ENCODE assay signal across 20 cellular contexts in the genomic region with DNA sequence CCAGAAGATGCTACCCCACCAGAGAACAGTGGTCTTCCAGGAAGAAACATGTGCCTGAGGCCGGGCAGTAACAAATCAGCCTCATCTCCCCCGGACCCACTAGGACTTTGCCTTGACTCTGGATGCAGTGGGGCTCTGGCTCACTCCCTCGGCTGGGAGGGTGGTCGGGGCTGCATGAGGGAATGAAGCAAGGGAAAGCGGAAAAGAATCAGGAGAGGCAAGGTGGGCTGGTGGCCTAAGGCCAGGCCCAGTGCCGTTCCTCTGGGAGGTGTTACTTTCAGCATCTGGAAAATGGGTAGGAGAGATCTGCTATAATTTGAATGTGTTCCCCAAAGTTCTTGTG. TPM values are rescaled to one million over a fixed set of nuclear protein-coding genes. Genes with fewer than 3 reads are reported as not detected.
DNase-seq lines count a peak whose midpoint lies in the region; ATAC-seq and TF ChIP-seq lines count a peak whose summit lies in the region.
"Had no signal": no experiment of that assay in that cellular context is flagged by ENCODE, and none has a peak within 500 bp of the region (broad histone marks: within the 10 kb centered on the region; RNA-seq: fewer than 3 reads in every experiment).

No MANE protein-coding gene starts in this region.

- H3K27me3 Mint-ChIP-seq in WTC11 (ENCODE audit: low read depth) (no peaks in the 10 kb centered on the region), nephron progenitor cell (ENCODE audit: low read depth, poor library complexity) (no peaks in the 10 kb centered on the region)
- no peaks in the 10 kb centered on the region for H3K27me3 Mint-ChIP-seq in activated T-cell treated with anti-CD3 and anti-CD28 coated beads, Interleukin-2, amount 50 U/mL, for 72 hours (ENCODE audit: low read depth)
- H3K27me3 Mint-ChIP-seq: IgD-negative memory B cell had no signal

- TF ChIP-seq CTCF in WTC11 (IDR thresholded peaks at IDR 0.05) (no peak), nephron progenitor cell (IDR thresholded peaks at IDR 0.05) (no peak)

- H3K36me3 Mint-ChIP-seq in WTC11 (no peaks in the 10 kb centered on the region), nephron progenitor cell (ENCODE audit: low read depth) (peaks cover 83% of the 10 kb centered on the region)
- H3K36me3 Mint-ChIP-seq in activated T-cell treated with anti-CD3 and anti-CD28 coated beads, Interleukin-2, amount 50 U/mL, for 72 hours (ENCODE audit: insufficient read depth in 2 of 2), result no peaks in the 10 kb centered on the region

- CTCF ChIA-PET in WTC11 (lab: Charles Lee), result no interaction called here

- H3K4me3 Mint-ChIP-seq in WTC11 (no peak overlapping the region), nephron progenitor cell (no peak overlapping the region)
- no peak overlapping the region for H3K4me3 Mint-ChIP-seq in activated T-cell treated with anti-CD3 and anti-CD28 coated beads, Interleukin-2, amount 50 U/mL, for 72 hours
- H3K4me3 Mint-ChIP-seq: CD8-positive, alpha-beta memory T cell; IgD-negative memory B cell had no signal

- H3K9me3 Mint-ChIP-seq in WTC11 (no peaks in the 10 kb centered on the region), nephron progenitor cell (no peaks in the 10 kb centered on the region)
- H3K9me3 Mint-ChIP-seq in activated T-cell treated with anti-CD3 and anti-CD28 coated beads, Interleukin-2, amount 50 U/mL, for 72 hours, result no peaks in the 10 kb centered on the region
- H3K9me3 Mint-ChIP-seq: CD8-positive, alpha-beta memory T cell; IgD-negative memory B cell had no signal

- DNase-seq in cardiac septum (ENCODE audit: low spot score) (peak; percentile 41), left cardiac atrium (no peak), WTC11 (ENCODE audit: low spot score) (no peak), nephron progenitor cell (no peak), UCSD-AML1 (lab: John Stamatoyannopoulos, UW; ENCODE audit: unreplicated experiment) (no peak)
- DNase-seq in activated T-cell treated with anti-CD3 and anti-CD28 coated beads, Interleukin-2, amount 50 U/mL, for 72 hours, result no peak
- DNase-seq: AML-193; C1 segment of cervical spinal cord; CD8-positive, alpha-beta memory T cell; GOT3; NCI-H1105 treated with DMSO at 0.1 percent for 48 hours; NCI-H2029 treated with DMSO at 0.1 percent for 48 hours; NCI-H226; NCI-H510A treated with DMSO at 0.1 percent for 48 hours; NCI-H748 treated with DMSO at 0.1 percent for 48 hours had no signal

- intact Hi-C loops in cardiac septum (cut with DNase I) (no loop called here), left cardiac atrium (cut with DNase I) (no loop called here)

- H3K4me3 ChIP-seq in skeletal muscle tissue (ENCODE audit: low read length in 3 of 3), result peak overlapping the region in 2 of 3 donors; percentile 41 to 71

- H3K4me1 Mint-ChIP-seq in WTC11 (0 out of 2 replicates have a peak, but pooled peaks cover 4% of the 10 kb centered on the region), nephron progenitor cell (peaks cover 44% of the 10 kb centered on the region)
- H3K4me1 Mint-ChIP-seq in activated T-cell treated with anti-CD3 and anti-CD28 coated beads, Interleukin-2, amount 50 U/mL, for 72 hours (ENCODE audit: low read depth), result no peaks in the 10 kb centered on the region
- H3K4me1 Mint-ChIP-seq: CD8-positive, alpha-beta memory T cell; IgD-negative memory B cell had no signal

- H3K27me3 ChIP-seq in skeletal muscle tissue (ENCODE audit: control insufficient read depth in 3 of 3, insufficient read depth in 3 of 3, low read length in 3 of 3), result no peaks in the 10 kb centered on the region

- ATAC-seq in left cardiac atrium (no peak), WTC11 (no peak), HG03039 (IDR thresholded peaks at IDR 0.05; ENCODE audit: unreplicated experiment) (no peak)
- ATAC-seq in activated T-cell treated with anti-CD3 and anti-CD28 coated beads, Interleukin-2, amount 50 U/mL, for 72 hours (replicated peaks in 1 of 2), result no peak

- POLR2A ChIA-PET in WTC11 (lab: Charles Lee), result no interaction called here

- H3K27ac ChIP-seq in skeletal muscle tissue (ENCODE audit: low read depth, low read length), result peak overlapping the region; percentile 93
- H3K27ac ChIP-seq: RWPE1 had no signal

- no peaks in the 10 kb centered on the region for H3K9me3 ChIP-seq in skeletal muscle tissue (ENCODE audit: control insufficient read depth in 3 of 3, low read length in 3 of 3)

- peaks cover 22 to 46% (median 35%) of the 10 kb centered on the region in 3 donors for H3K4me1 ChIP-seq in skeletal muscle tissue (ENCODE audit: control insufficient read depth in 3 of 3, insufficient read depth in 3 of 3, low read length in 3 of 3)

- peaks cover 15 to 18% (median 16%) of the 10 kb centered on the region in 3 donors for H3K36me3 ChIP-seq in skeletal muscle tissue (ENCODE audit: control insufficient read depth in 3 of 3, insufficient read depth in 3 of 3, low read length in 3 of 3)

- peak overlapping the region; percentile 61 to 91 (median 74) for H3K9ac ChIP-seq in skeletal muscle tissue (ENCODE audit: low read depth in 1 of 3, low read length in 3 of 3)

- H3K27ac Mint-ChIP-seq in WTC11, result peak overlapping the region; percentile 51; the same call in 1 of the 2 replicates
- H3K27ac Mint-ChIP-seq in nephron progenitor cell, result peak overlapping the region; percentile 87
- no peak overlapping the region for H3K27ac Mint-ChIP-seq in activated T-cell treated with anti-CD3 and anti-CD28 coated beads, Interleukin-2, amount 50 U/mL, for 72 hours

TF ChIP-seq in WTC11, 78 proteins besides CTCF, POLR2A, EP300 and RAD21:
- TF ChIP-seq OVOL2 (CRISPR knock-in tag; IDR thresholded peaks at IDR 0.05; ENCODE audit: borderline replicate concordance) (no peak), ELF4 (CRISPR knock-in tag; IDR thresholded peaks at IDR 0.05; ENCODE audit: low read depth) (no peak), ZNF232 (CRISPR knock-in tag; IDR thresholded peaks at IDR 0.05) (no peak), ZNF219 (CRISPR knock-in tag; IDR thresholded peaks at IDR 0.05; ENCODE audit: borderline replicate concordance) (no peak)

RNA-seq across cellular contexts. Expression of gene CLEC2L, which starts 51.8 kb away (rescaled TPM):
- not detected for total RNA-seq in cardiac septum
- total RNA-seq in left cardiac atrium, result under 1 TPM in 1 of 2 donors, not detected in 1; 0.34 TPM
- total RNA-seq in WTC11 (2021), result 0.13 to 0.69 TPM (median 0.44 TPM) in 3 replicates
- total RNA-seq in skeletal muscle tissue, result 0.52 TPM
- not detected for total RNA-seq in activated T-cell treated with anti-CD3 and anti-CD28 coated beads, Interleukin-2, amount 50 U/mL, for 72 hours
- total RNA-seq: A172; CD8-positive, alpha-beta memory T cell had no signal
